Comparison of ENCODE assay signal across 8 cellular contexts in genomic region chr1:113783254-113784103, GRCh38. TPM values are rescaled to one million over a fixed set of nuclear protein-coding genes. Genes with fewer than 3 reads are reported as not detected.
A peak's percentile ranks its signal among the peaks of the same experiment; 100 is the strongest.
DNase-seq lines count a peak whose midpoint lies in the region; ATAC-seq lines count a peak whose summit lies in the region.

No MANE protein-coding gene starts in this region.

- ATAC-seq in GM18502 (IDR thresholded peaks at IDR 0.05; ENCODE audit: poor library complexity, unreplicated experiment) (peak; percentile 67), left ventricle myocardium superior (peak; percentile 72)
- ATAC-seq in activated CD8-positive, alpha-beta T cell treated with anti-CD3 and anti-CD28 coated beads, Interleukin-2, amount 10 ng/mL, durations not matched to agents 7 days and 5 days, result peak; percentile 97
- ATAC-seq in stimulated activated naive CD8-positive, alpha-beta T cell treated with anti-CD3 and anti-CD28 coated beads, Interleukin-15, Interleukin-2, amounts not matched to agents 100 U/mL and 50 U/mL, for 24 hours, result peak; percentile 84

- WGBS in GM23248 (ENCODE audit: low coverage in 1 of 2, low lambda C conversion rate in 2 of 2, missing lambda C conversion rate in 2 of 2), 2 experiments, result 26 to 35% methylated on average over 4 of the region's 4 CpGs

- in situ Hi-C loops in GM23248 (cut with MboI), result no loop called here

- intact Hi-C loops in left ventricle myocardium superior (cut with micrococcal nuclease), result no loop called here

- H3K9me3 Mint-ChIP-seq in activated CD8-positive, alpha-beta T cell treated with anti-CD3 and anti-CD28 coated beads, Interleukin-2, amount 10 ng/mL, durations not matched to agents 7 days and 5 days (ENCODE audit: insufficient read depth), result peaks cover 8% of the 10 kb centered on the region

- no peak overlapping the region for H3K9ac ChIP-seq in GM23248

- H3K4me3 ChIP-seq in GM23248, result no peak overlapping the region

- H3K4me3 Mint-ChIP-seq in activated CD8-positive, alpha-beta T cell treated with anti-CD3 and anti-CD28 coated beads, Interleukin-2, amount 10 ng/mL, durations not matched to agents 7 days and 5 days, result peak overlapping the region; percentile 73

- POLR2A ChIA-PET in activated CD8-positive, alpha-beta T cell treated with anti-CD3 and anti-CD28 coated beads, Interleukin-2, amount 10 ng/mL, durations not matched to agents 7 days and 5 days (lab: Charles Lee), result interaction anchor here (0.6 to 1.7 kb wide), 5 partner anchors 20 to 1164 kb away, joined by 3 to 13 read pairs (median 3); partner anchors contain the start of genes CAPZA1, RSBN1 and ST7L

- DNase-seq in GM23248 (peak; percentile 63), LHCN-M2 (ENCODE audit: low read depth) (peak; percentile 37), left ventricle myocardium superior (no peak), NCI-H2171 (lab: John Stamatoyannopoulos, UW) (no peak), amniotic stem cell (lab: John Stamatoyannopoulos, UW) (no peak)
- DNase-seq in activated CD8-positive, alpha-beta T cell treated with anti-CD3 and anti-CD28 coated beads, Interleukin-2, amount 10 ng/mL, durations not matched to agents 7 days and 5 days, result peak; percentile 76
- peak; percentile 27 for DNase-seq in stimulated activated naive CD8-positive, alpha-beta T cell treated with anti-CD3 and anti-CD28 coated beads, Interleukin-15, Interleukin-2, amounts not matched to agents 100 U/mL and 50 U/mL, for 24 hours

- peaks cover 23% of the 10 kb centered on the region for H3K4me1 Mint-ChIP-seq in activated CD8-positive, alpha-beta T cell treated with anti-CD3 and anti-CD28 coated beads, Interleukin-2, amount 10 ng/mL, durations not matched to agents 7 days and 5 days (ENCODE audit: low read depth)

- H3K36me3 Mint-ChIP-seq in activated CD8-positive, alpha-beta T cell treated with anti-CD3 and anti-CD28 coated beads, Interleukin-2, amount 10 ng/mL, durations not matched to agents 7 days and 5 days (ENCODE audit: low read depth), result peaks cover 28% of the 10 kb centered on the region

- no peak overlapping the region for H2AFZ ChIP-seq in GM23248

- no peaks in the 10 kb centered on the region for H3K9me2 ChIP-seq in GM23248 (ENCODE audit: insufficient read depth)

- no peaks in the 10 kb centered on the region for H3K9me3 ChIP-seq in GM23248 (ENCODE audit: low read depth)

- peaks cover 29% of the 10 kb centered on the region for H3F3A ChIP-seq in GM23248 (ENCODE audit: insufficient read depth)

- H3K27ac ChIP-seq in GM23248, result peak overlapping the region; percentile 24

- peak overlapping the region; percentile 34 for H3K4me2 ChIP-seq in GM23248 (ENCODE audit: unreplicated experiment)

- peaks cover 100% of the 10 kb centered on the region for H3K79me2 ChIP-seq in GM23248 (ENCODE audit: insufficient read depth)

- H3K4me1 ChIP-seq in GM23248 (ENCODE audit: insufficient read depth), result peaks cover 38% of the 10 kb centered on the region

- H3K27ac Mint-ChIP-seq in activated CD8-positive, alpha-beta T cell treated with anti-CD3 and anti-CD28 coated beads, Interleukin-2, amount 10 ng/mL, durations not matched to agents 7 days and 5 days, result peak overlapping the region; percentile 88

- CTCF ChIA-PET in activated CD8-positive, alpha-beta T cell treated with anti-CD3 and anti-CD28 coated beads, Interleukin-2, amount 10 ng/mL, durations not matched to agents 7 days and 5 days (lab: Charles Lee), result interaction anchor here (1.6 to 2.1 kb wide), 2 partner anchors 13 to 28 kb away, joined by 8 read pairs; partner anchors contain the start of gene RSBN1

- H4K20me1 ChIP-seq in GM23248 (ENCODE audit: insufficient read depth), result peaks cover 12% of the 10 kb centered on the region; the same call in 1 of the 2 replicates

- no peaks in the 10 kb centered on the region for H3K27me3 Mint-ChIP-seq in activated CD8-positive, alpha-beta T cell treated with anti-CD3 and anti-CD28 coated beads, Interleukin-2, amount 10 ng/mL, durations not matched to agents 7 days and 5 days (ENCODE audit: low read depth)

- no peaks in the 10 kb centered on the region for H3K36me3 ChIP-seq in GM23248 (ENCODE audit: low read depth)

- H3K27me3 ChIP-seq in GM23248 (replicated peaks; ENCODE audit: insufficient read depth), result no peaks in the 10 kb centered on the region

RNA-seq across cellular contexts. Expression of gene PHTF1, which starts 24.2 kb away (rescaled TPM):
- 17.3 and 18.2 TPM in 2 replicates for total RNA-seq in GM23248 (2014; rRNA removed; shearing (Covaris generic))
- 15.9 TPM in 2 replicates for polyA plus RNA-seq in GM23248 (2016; fragmentation: Nextera tagmentation; extraction: Ambion mirVana)
- 39.0 and 39.6 TPM in 2 replicates for total RNA-seq in LHCN-M2 (2014; rRNA removed)
- polyA plus RNA-seq in LHCN-M2 (2012), result 15.2 TPM
- 10 to 100 TPM; 24.8 to 25.2 TPM for total RNA-seq in activated CD8-positive, alpha-beta T cell treated with anti-CD3 and anti-CD28 coated beads, Interleukin-2, amount 10 ng/mL, durations not matched to agents 7 days and 5 days
- 7.3 TPM for total RNA-seq in left ventricle myocardium superior

RNA-seq across cellular contexts. Expression of gene RSBN1, which starts 28.8 kb away (rescaled TPM):
- 7.5 and 10.0 TPM in 2 replicates for total RNA-seq in GM23248 (2014; rRNA removed; shearing (Covaris generic))
- polyA plus RNA-seq in GM23248 (2016; fragmentation: Nextera tagmentation; extraction: Ambion mirVana), result 8.3 and 8.7 TPM in 2 replicates
- total RNA-seq in LHCN-M2 (2014; rRNA removed) (8.1 and 10.7 TPM in 2 replicates), left ventricle myocardium superior (11.6 TPM)
- 3.6 TPM for polyA plus RNA-seq in LHCN-M2 (2012)
- 10 to 100 TPM; 27.3 to 29.9 TPM for total RNA-seq in activated CD8-positive, alpha-beta T cell treated with anti-CD3 and anti-CD28 coated beads, Interleukin-2, amount 10 ng/mL, durations not matched to agents 7 days and 5 days

Comparison
In these comparisons a context has a peak if more than half of its experiments do, and no peak if none do; other contexts are left out.
1. DNase-seq: peak in GM23248 (single experiment), LHCN-M2 (single experiment), activated CD8-positive, alpha-beta T cell treated with anti-CD3 and anti-CD28 coated beads, Interleukin-2, amount 10 ng/mL, durations not matched to agents 7 days and 5 days (single experiment) and stimulated activated naive CD8-positive, alpha-beta T cell treated with anti-CD3 and anti-CD28 coated beads, Interleukin-15, Interleukin-2, amounts not matched to agents 100 U/mL and 50 U/mL, for 24 hours (single experiment); none in left ventricle myocardium superior (single experiment), NCI-H2171 (single experiment) and amniotic stem cell (single experiment).
2. Peak in every context shown above with its lines, with median percentiles within 50 percentile points of each other: ATAC-seq.